Comparison of ENCODE assay signal across 14 cellular contexts in the genomic region with DNA sequence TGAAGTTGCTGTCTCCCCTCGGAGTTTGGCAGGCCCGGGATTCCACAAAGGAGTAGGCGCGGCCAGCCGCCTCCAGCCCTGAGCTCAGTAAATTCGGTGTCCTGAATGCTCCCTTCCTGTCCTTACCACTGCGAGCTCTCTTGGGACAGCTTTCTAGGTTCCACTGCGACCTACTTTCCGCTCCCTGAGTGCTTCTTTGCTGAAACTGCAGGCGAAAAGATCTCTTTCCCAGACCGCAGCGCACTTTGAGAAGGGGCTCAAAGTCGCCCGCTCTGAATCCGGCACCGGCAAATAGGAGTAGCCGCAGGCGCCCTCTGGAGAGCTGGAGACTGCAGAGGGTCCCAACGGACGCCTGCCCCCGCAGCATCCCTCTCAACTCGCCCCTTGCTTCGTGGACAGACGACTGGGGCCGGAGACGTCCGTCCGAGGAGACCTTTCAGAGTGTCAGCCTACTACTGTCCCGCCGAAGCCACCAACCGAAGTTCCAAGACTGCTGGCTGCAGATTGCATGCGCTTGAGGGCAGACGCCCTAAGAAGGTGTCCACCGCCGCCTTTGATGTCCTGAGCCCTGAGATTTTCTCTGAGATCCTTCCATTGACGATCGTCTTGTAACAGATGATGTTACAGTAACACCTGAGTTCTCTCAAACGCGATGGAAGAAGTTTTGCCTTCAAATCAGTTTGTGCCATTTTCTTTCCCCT.
A peak's percentile ranks its signal among the peaks of the same experiment; 100 is the strongest.
DNase-seq lines count a peak whose midpoint lies in the region; ATAC-seq and TF ChIP-seq lines count a peak whose summit lies in the region.
"Had no signal": no experiment of that assay in that cellular context is flagged by ENCODE, and none has a peak within 500 bp of the region (broad histone marks: within the 10 kb centered on the region; RNA-seq: fewer than 3 reads in every experiment).

No MANE protein-coding gene starts in this region.

- H4K5ac ChIP-seq in mesendoderm (ENCODE audit: low read length), result no peak overlapping the region

- TF ChIP-seq POLR2A in esophagus muscularis mucosa (IDR thresholded peaks at IDR 0.05; ENCODE audit: low read depth), result no peak

- TF ChIP-seq CTCF in heart right ventricle (IDR thresholded peaks at IDR 0.05) (no peak), esophagus muscularis mucosa (IDR thresholded peaks at IDR 0.05) (no peak), BE2C (IDR thresholded peaks at IDR 0.05; ENCODE audit: low read depth, low read length) (no peak)

- H3K79me1 ChIP-seq in mesendoderm (ENCODE audit: low read length), result no peaks in the 10 kb centered on the region

- no peak overlapping the region for H3K4ac ChIP-seq in mesendoderm (ENCODE audit: low read depth, low read length)

- H2BK5ac ChIP-seq in mesendoderm (ENCODE audit: low read length), result no peak overlapping the region

- H3K23ac ChIP-seq in mesendoderm (ENCODE audit: low read length), result no peak overlapping the region

- peak overlapping the region in 5 of 10 donors; percentile 9 to 49 (median 38) for H3K27ac ChIP-seq in heart right ventricle
- no peak overlapping the region for H3K27ac ChIP-seq in esophagus muscularis mucosa (replicated peaks in 1 of 4)
- no peak overlapping the region for H3K27ac ChIP-seq in mesendoderm (ENCODE audit: low read depth, low read length)
- H3K27ac ChIP-seq: skin epidermis had no signal

- no peaks in the 10 kb centered on the region for H3K79me2 ChIP-seq in mesendoderm (ENCODE audit: control insufficient read depth, insufficient read depth, low read length)

- no peak overlapping the region for H2AK5ac ChIP-seq in mesendoderm (ENCODE audit: low read length)

- H3K4me1 Mint-ChIP-seq in activated CD4-positive, alpha-beta memory T cell treated with anti-CD3 and anti-CD28 coated beads, Interleukin-2, amount 10 ng/mL, durations not matched to agents 7 days and 5 days, result peaks cover 8% of the 10 kb centered on the region

- no peaks in the 10 kb centered on the region for H3K36me3 Mint-ChIP-seq in activated CD4-positive, alpha-beta memory T cell treated with anti-CD3 and anti-CD28 coated beads, Interleukin-2, amount 10 ng/mL, durations not matched to agents 7 days and 5 days (ENCODE audit: low read depth)
- H3K36me3 Mint-ChIP-seq: activated naive CD8-positive, alpha-beta T cell treated with anti-CD3 and anti-CD28 coated beads, Interleukin-2, amount 10 ng/mL, durations not matched to agents 7 days and 5 days; IgD-negative memory B cell; T-cell had no signal

- DNase-seq in heart right ventricle, result peak; percentile 20 to 34
- no peak for DNase-seq in cardiac septum (ENCODE audit: low spot score)
- no peak for DNase-seq in esophagus muscularis mucosa (ENCODE audit: extremely low spot score)
- peak; percentile 71 for DNase-seq in mesendoderm
- no peak for DNase-seq in activated CD4-positive, alpha-beta memory T cell treated with anti-CD3 and anti-CD28 coated beads, Interleukin-2, amount 10 ng/mL, durations not matched to agents 7 days and 5 days
- no peak for DNase-seq in BE2C
- DNase-seq: activated naive CD8-positive, alpha-beta T cell treated with anti-CD3 and anti-CD28 coated beads, Interleukin-2, amount 10 ng/mL, durations not matched to agents 7 days and 5 days; NCI-H187 treated with DMSO at 0.1 percent for 48 hours; T-cell had no signal

- H3K27ac Mint-ChIP-seq in activated CD4-positive, alpha-beta memory T cell treated with anti-CD3 and anti-CD28 coated beads, Interleukin-2, amount 10 ng/mL, durations not matched to agents 7 days and 5 days, result no peak overlapping the region
- H3K27ac Mint-ChIP-seq: activated naive CD8-positive, alpha-beta T cell treated with anti-CD3 and anti-CD28 coated beads, Interleukin-2, amount 10 ng/mL, durations not matched to agents 7 days and 5 days; IgD-negative memory B cell had no signal

- peak overlapping the region; percentile 58 for H3K4me2 ChIP-seq in mesendoderm (ENCODE audit: low read length)
- H3K4me2 ChIP-seq: A549 had no signal

- H3K27me3 ChIP-seq in heart right ventricle (peaks cover 0 to 88% (median 79%) of the 10 kb centered on the region in 7 donors), esophagus muscularis mucosa (peaks cover 0 to 98% (median 38%) of the 10 kb centered on the region in 4 donors), mesendoderm (ENCODE audit: insufficient read depth, low read length, poor library complexity) (no peaks in the 10 kb centered on the region), BE2C (peaks cover 52% of the 10 kb centered on the region)

- TF ChIP-seq EP300 in esophagus muscularis mucosa (IDR thresholded peaks at IDR 0.05), result no peak

- peaks cover 3% of the 10 kb centered on the region for H3K27me3 Mint-ChIP-seq in activated CD4-positive, alpha-beta memory T cell treated with anti-CD3 and anti-CD28 coated beads, Interleukin-2, amount 10 ng/mL, durations not matched to agents 7 days and 5 days
- H3K27me3 Mint-ChIP-seq: T-cell had no signal

- H3K4me3 ChIP-seq in heart right ventricle, result peak overlapping the region in 7 of 10 donors; percentile 23 to 39 (median 31)
- H3K4me3 ChIP-seq in esophagus muscularis mucosa, result peak overlapping the region in 3 of 4 donors; percentile 16 to 33 (median 27)
- H3K4me3 ChIP-seq in mesendoderm (ENCODE audit: low read length), result no peak overlapping the region
- H3K4me3 ChIP-seq in BE2C (ENCODE audit: low read depth, low read length), result no peak overlapping the region
- H3K4me3 ChIP-seq: A549, skin epidermis had no signal

- H3K18ac ChIP-seq in mesendoderm (ENCODE audit: low read length), result no peak overlapping the region

- H3K4me3 Mint-ChIP-seq in activated CD4-positive, alpha-beta memory T cell treated with anti-CD3 and anti-CD28 coated beads, Interleukin-2, amount 10 ng/mL, durations not matched to agents 7 days and 5 days, result no peak overlapping the region
- H3K4me3 Mint-ChIP-seq: activated naive CD8-positive, alpha-beta T cell treated with anti-CD3 and anti-CD28 coated beads, Interleukin-2, amount 10 ng/mL, durations not matched to agents 7 days and 5 days; T-cell had no signal

- H3K36me3 ChIP-seq in heart right ventricle (no peaks in the 10 kb centered on the region), esophagus muscularis mucosa (no peaks in the 10 kb centered on the region), mesendoderm (ENCODE audit: control insufficient read depth, insufficient read depth, low read length) (no peaks in the 10 kb centered on the region), BE2C (no peaks in the 10 kb centered on the region)

- H3K9ac ChIP-seq in mesendoderm (ENCODE audit: low read length), result peak overlapping the region; percentile 65

- POLR2A ChIA-PET in activated CD4-positive, alpha-beta memory T cell treated with anti-CD3 and anti-CD28 coated beads, Interleukin-2, amount 10 ng/mL, durations not matched to agents 7 days and 5 days (lab: Charles Lee), result no interaction called here

- no peak overlapping the region for H2BK15ac ChIP-seq in mesendoderm (replicated peaks; ENCODE audit: low read depth)

- H3K9me3 ChIP-seq in heart right ventricle, result no peaks in the 10 kb centered on the region
- H3K9me3 ChIP-seq in esophagus muscularis mucosa, result no peaks in the 10 kb centered on the region
- H3K9me3 ChIP-seq in BE2C, result no peaks in the 10 kb centered on the region
- H3K9me3 ChIP-seq: A549 had no signal

- H4K8ac ChIP-seq in mesendoderm (ENCODE audit: low read depth, low read length), result no peak overlapping the region

- H2BK120ac ChIP-seq in mesendoderm (ENCODE audit: low read depth, low read length), result no peak overlapping the region

- intact Hi-C loops in heart right ventricle (cut with DNase I), result loop anchor here in 1 of 10 donors (10.0 kb wide), 1 partner anchor 51 kb away; no protein-coding TSS in a partner anchor
- intact Hi-C loops in cardiac septum (cut with DNase I), result no loop called here
- intact Hi-C loops in esophagus muscularis mucosa (cut with DNase I), result no loop called here

- CTCF ChIA-PET in activated CD4-positive, alpha-beta memory T cell treated with anti-CD3 and anti-CD28 coated beads, Interleukin-2, amount 10 ng/mL, durations not matched to agents 7 days and 5 days (lab: Charles Lee), result no interaction called here

- H3K9me3 Mint-ChIP-seq in activated CD4-positive, alpha-beta memory T cell treated with anti-CD3 and anti-CD28 coated beads, Interleukin-2, amount 10 ng/mL, durations not matched to agents 7 days and 5 days, result no peaks in the 10 kb centered on the region
- H3K9me3 Mint-ChIP-seq: activated naive CD8-positive, alpha-beta T cell treated with anti-CD3 and anti-CD28 coated beads, Interleukin-2, amount 10 ng/mL, durations not matched to agents 7 days and 5 days; IgD-negative memory B cell; T-cell had no signal

- peak overlapping the region; percentile 81 for H3K56ac ChIP-seq in mesendoderm (ENCODE audit: low read length)

- ATAC-seq in heart right ventricle (peak in 7 of 8 donors; percentile 34 to 90 (median 74)), GM21526 (IDR thresholded peaks at IDR 0.05; ENCODE audit: low FRiP score, unreplicated experiment) (no peak), GM18909 (IDR thresholded peaks at IDR 0.05; ENCODE audit: poor library complexity, unreplicated experiment) (no peak)
- ATAC-seq: T-cell had no signal

- H3K4me1 ChIP-seq in heart right ventricle (peaks cover 0 to 31% (median 12%) of the 10 kb centered on the region in 9 donors), esophagus muscularis mucosa (peaks cover 12 to 13% (median 12%) of the 10 kb centered on the region in 4 donors), mesendoderm (ENCODE audit: control insufficient read depth, low read depth, low read length) (no peaks in the 10 kb centered on the region), BE2C (no peaks in the 10 kb centered on the region)

- 10 to 12% methylated on average over 39 of the region's 39 CpGs for WGBS in heart right ventricle, 2 donors
- 42% methylated on average over 24 of the region's 39 CpGs for WGBS in esophagus muscularis mucosa
- WGBS in mesendoderm (ENCODE audit: extremely low coverage, insufficient coverage, low lambda C conversion rate), result no CpG with 5 or more reads among the region's 39 CpGs

Comparison
In these comparisons a context has a peak if more than half of its experiments do, and no peak if none do; other contexts are left out.
1. DNase-seq: peak in heart right ventricle (2 of 2) and mesendoderm (single experiment); none in cardiac septum (single experiment), esophagus muscularis mucosa (single experiment), activated CD4-positive, alpha-beta memory T cell treated with anti-CD3 and anti-CD28 coated beads, Interleukin-2, amount 10 ng/mL, durations not matched to agents 7 days and 5 days (single experiment) and BE2C (single experiment).
2. ATAC-seq: peak in heart right ventricle (7 of 8); none in GM21526 (single experiment) and GM18909 (single experiment).
3. H3K4me3 ChIP-seq: peak in heart right ventricle (7 of 10) and esophagus muscularis mucosa (3 of 4); none in mesendoderm (single experiment) and BE2C (single experiment).